In the genomic region with DNA sequence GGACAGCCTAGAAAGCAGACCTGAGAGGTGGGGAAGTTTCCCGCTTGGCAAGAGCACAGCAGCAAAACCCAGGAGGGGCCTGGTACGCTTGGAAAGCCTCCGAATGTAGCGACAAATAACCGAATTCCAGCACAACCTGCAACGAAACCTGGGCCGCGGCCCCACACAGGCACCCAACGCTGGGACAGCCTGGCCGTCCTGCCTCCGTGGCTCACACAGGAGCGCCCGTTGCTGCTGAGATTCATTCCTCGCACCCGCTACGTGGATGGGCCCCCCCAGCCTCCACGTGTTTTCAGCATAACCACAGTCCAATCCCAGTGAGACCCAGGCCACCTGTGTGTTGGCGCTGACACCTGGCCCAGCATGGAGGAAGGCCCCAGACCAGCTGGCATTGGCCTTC, we compare ENCODE assay signal across 1 cellular context.
TF ChIP-seq lines count a peak whose summit lies in the region.

No MANE protein-coding gene starts in this region.

TF ChIP-seq in H1, 55 proteins besides CTCF, POLR2A, EP300 and RAD21:
- no peak for TF ChIP-seq ZNF274 (IDR thresholded peaks at IDR 0.05; ENCODE audit: borderline replicate concordance, extremely low read depth, low read length)
- TF ChIP-seq MAFK (IDR thresholded peaks at IDR 0.05; ENCODE audit: low read depth, low read length), result no peak
- no peak for TF ChIP-seq PHF8 (conservative IDR thresholded peaks at IDR 0.05; ENCODE audit: low read depth, low read length)
- no peak for TF ChIP-seq SAP30 (IDR thresholded peaks at IDR 0.05; ENCODE audit: insufficient read depth, insufficient replicate concordance, low read length)
- TF ChIP-seq JUN (IDR thresholded peaks at IDR 0.05; ENCODE audit: low read depth, low read length), result no peak
- TF ChIP-seq POLR2AphosphoS5 (IDR thresholded peaks at IDR 0.05; ENCODE audit: low read depth, low read length), result no peak
- no peak for TF ChIP-seq YY1 (IDR thresholded peaks at IDR 0.05; ENCODE audit: low read depth, low read length)
- TF ChIP-seq CBX5 (IDR thresholded peaks at IDR 0.05; ENCODE audit: low read depth, low read length), result no peak
- TF ChIP-seq SRF (IDR thresholded peaks at IDR 0.05; ENCODE audit: low read depth, low read length), result no peak
- no peak for TF ChIP-seq NANOG (IDR thresholded peaks at IDR 0.05; ENCODE audit: insufficient read depth, low read depth, low read length, poor library complexity, severe bottlenecking)
- no peak for TF ChIP-seq TCF12 (IDR thresholded peaks at IDR 0.05; ENCODE audit: low read depth, low read length)
- no peak for TF ChIP-seq SP1 (IDR thresholded peaks at IDR 0.05; ENCODE audit: low read depth, low read length)
- TF ChIP-seq BCL11A (IDR thresholded peaks at IDR 0.05; ENCODE audit: low read depth in 2 of 2, low read length in 2 of 2), result no peak
- no peak for TF ChIP-seq SIN3A (conservative IDR thresholded peaks at IDR 0.05 in 1 of 2, IDR thresholded peaks at IDR 0.05 in 1 of 2; ENCODE audit: low read depth in 1 of 2, low read length in 2 of 2)
- TF ChIP-seq NRF1 (IDR thresholded peaks at IDR 0.05; ENCODE audit: low read depth, low read length), result no peak
- TF ChIP-seq SIX5 (IDR thresholded peaks at IDR 0.05; ENCODE audit: low read depth, low read length), result no peak
